ENCODE assay signal across 20 cellular contexts in the genomic region with DNA sequence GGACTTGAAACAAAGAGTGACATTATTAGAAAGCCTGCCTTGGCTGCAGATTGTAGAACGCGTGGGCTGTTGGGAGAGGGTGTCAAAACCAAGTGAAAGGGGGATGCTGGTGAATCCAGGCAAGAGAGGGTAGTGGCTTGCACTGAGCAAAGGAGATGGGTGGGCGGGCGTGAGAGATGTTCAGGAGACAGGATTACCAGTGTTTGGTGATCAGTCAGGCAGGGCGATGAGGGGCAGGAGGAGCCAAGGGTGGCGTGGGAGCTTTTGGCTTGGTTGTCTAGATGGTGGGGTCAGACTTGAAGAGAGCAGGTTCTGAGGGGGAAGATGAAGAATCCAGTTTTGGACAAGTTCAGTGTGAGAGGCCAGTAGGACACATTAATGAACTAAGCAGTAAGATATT.
DNase-seq lines count a peak whose midpoint lies in the region; ATAC-seq and TF ChIP-seq lines count a peak whose summit lies in the region.
"Had no signal": no experiment of that assay in that cellular context is flagged by ENCODE, and none has a peak within 500 bp of the region (broad histone marks: within the 10 kb centered on the region; RNA-seq: fewer than 3 reads in every experiment).

No MANE protein-coding gene starts in this region.

- 0 out of 2 replicates have a peak, but pooled peaks cover 2% of the 10 kb centered on the region for H3K27me3 Mint-ChIP-seq in WTC11 (ENCODE audit: low read depth)

- no peaks in the 10 kb centered on the region for H3F3A ChIP-seq in SK-N-SH (replicated peaks; ENCODE audit: insufficient read depth)

- H3K36me3 Mint-ChIP-seq in WTC11 = no peaks in the 10 kb centered on the region
- H3K36me3 Mint-ChIP-seq: activated naive CD8-positive, alpha-beta T cell; brain had no signal

- H4K20me1 ChIP-seq in SK-N-SH (ENCODE audit: insufficient read depth) = no peaks in the 10 kb centered on the region
- no peaks in the 10 kb centered on the region for H4K20me1 ChIP-seq in hepatocyte (ENCODE audit: insufficient read depth, poor library complexity, severe bottlenecking)

- no peaks in the 10 kb centered on the region; the same call in 1 of the 2 replicates for H3K27me3 ChIP-seq in SK-N-SH (ENCODE audit: insufficient read depth)
- H3K27me3 ChIP-seq in right atrium auricular region = no peaks in the 10 kb centered on the region
- peaks cover 12% of the 10 kb centered on the region for H3K27me3 ChIP-seq in hepatocyte
- H3K27me3 ChIP-seq: tibial nerve had no signal

- no peaks in the 10 kb centered on the region for H3K36me3 ChIP-seq in SK-N-SH (replicated peaks in 1 of 2; ENCODE audit: control insufficient read depth in 1 of 2, insufficient read depth in 2 of 2, low read length in 1 of 2)
- H3K36me3 ChIP-seq in right atrium auricular region = no peaks in the 10 kb centered on the region
- H3K36me3 ChIP-seq in hepatocyte (replicated peaks; ENCODE audit: insufficient read depth, low read depth) = no peaks in the 10 kb centered on the region
- H3K36me3 ChIP-seq: tibial nerve had no signal

- DNase-seq in SK-N-SH (peak; percentile 15), WTC11 (ENCODE audit: low spot score) (peak; percentile 1), right atrium auricular region (ENCODE audit: low spot score) (peak; percentile 46), sciatic nerve (ENCODE audit: low spot score) (peak; percentile 52), G401 (ENCODE audit: low spot score) (no peak), hepatocyte (ENCODE audit: low spot score) (no peak)
- DNase-seq: activated T-cell treated with anti-CD3 and anti-CD28 coated beads, Interleukin-2, amount 50 U/mL, for 72 hours; GF-D8; HCEC 1CT; NCI-H187; NCI-H2227 treated with DMSO at 0.1 percent for 48 hours; stimulated activated CD4-positive, alpha-beta T cell treated with anti-CD3 and anti-CD28 coated beads, Interleukin-12 subunit alpha, Interleukin-12 subunit beta, amount 100 ng/mL, for 4 hours; SW 1271 had no signal

- no peak overlapping the region for H3K9ac ChIP-seq in SK-N-SH
- H3K9ac ChIP-seq: KMS-11 had no signal

- H3K4me1 ChIP-seq in SK-N-SH (ENCODE audit: control insufficient read depth in 1 of 2, insufficient read depth in 2 of 2, low read depth in 1 of 2, low read length in 1 of 2) (peaks cover 0 to 5% of the 10 kb centered on the region in 2 experiments; a peak in 1 of 4 replicates), right atrium auricular region (peaks cover 0 to 38% of the 10 kb centered on the region in 2 donors), hepatocyte (ENCODE audit: insufficient read depth) (no peaks in the 10 kb centered on the region)

- 59% methylated on average over 6 of the region's 6 CpGs for WGBS in SK-N-SH (ENCODE audit: low lambda C conversion rate)
- 95% methylated on average over 6 of the region's 6 CpGs for WGBS in hepatocyte (ENCODE audit: low lambda C conversion rate, missing lambda C conversion rate)

- in situ Hi-C loops in G401 (cut with HindIII; ENCODE audit: low sequenced_read_pairs) = no loop called here

- H3K9me3 ChIP-seq in SK-N-SH = no peaks in the 10 kb centered on the region
- H3K9me3 ChIP-seq in right atrium auricular region = no peaks in the 10 kb centered on the region
- no peaks in the 10 kb centered on the region for H3K9me3 ChIP-seq in hepatocyte (ENCODE audit: low read depth)
- H3K9me3 ChIP-seq: tibial nerve had no signal

- H3K9me2 ChIP-seq in SK-N-SH = no peaks in the 10 kb centered on the region
- H3K9me2 ChIP-seq in hepatocyte (replicated peaks; ENCODE audit: insufficient read depth) = no peaks in the 10 kb centered on the region

- H3K4me3 Mint-ChIP-seq in WTC11 = no peak overlapping the region
- H3K4me3 Mint-ChIP-seq: activated naive CD8-positive, alpha-beta T cell; activated T-cell treated with anti-CD3 and anti-CD28 coated beads, Interleukin-2, amount 50 U/mL, for 72 hours; brain; stimulated activated naive CD8-positive, alpha-beta T cell treated with anti-CD3 and anti-CD28 coated beads, Interleukin-15, Interleukin-2, amounts not matched to agents 100 ng/mL and 50 ng/mL, for 24 hours had no signal

- peaks cover 24% of the 10 kb centered on the region for H3K4me1 Mint-ChIP-seq in WTC11

- H3K27ac Mint-ChIP-seq in WTC11 = no peak overlapping the region
- H3K27ac Mint-ChIP-seq: activated naive CD8-positive, alpha-beta T cell; activated T-cell treated with anti-CD3 and anti-CD28 coated beads, Interleukin-2, amount 50 U/mL, for 72 hours; stimulated activated naive CD8-positive, alpha-beta T cell treated with anti-CD3 and anti-CD28 coated beads, Interleukin-15, Interleukin-2, amounts not matched to agents 100 ng/mL and 50 ng/mL, for 24 hours had no signal

- POLR2A ChIA-PET in SK-N-SH (lab: Yijun Ruan, JAX) = no interaction called here
- POLR2A ChIA-PET in WTC11 (lab: Charles Lee) = no interaction called here

- no peak overlapping the region for H3K4me3 ChIP-seq in SK-N-SH (ENCODE audit: low read depth in 2 of 2, low read length in 1 of 2)
- no peak overlapping the region for H3K4me3 ChIP-seq in right atrium auricular region
- H3K4me3 ChIP-seq in hepatocyte = no peak overlapping the region
- H3K4me3 ChIP-seq: tibial nerve had no signal

- H2AFZ ChIP-seq in SK-N-SH (ENCODE audit: low read depth) = no peak overlapping the region
- no peak overlapping the region for H2AFZ ChIP-seq in hepatocyte

- no peak for TF ChIP-seq EP300 in SK-N-SH (IDR thresholded peaks at IDR 0.05; ENCODE audit: borderline replicate concordance in 1 of 2, low read depth in 1 of 2, low read length in 1 of 2)

- no peak for ATAC-seq in SK-N-SH treated with all-trans-retinoic acid at 6 μM for 48 hours
- no peak for ATAC-seq in WTC11
- ATAC-seq in sciatic nerve = no peak
- no peak for ATAC-seq in HG03342 (IDR thresholded peaks at IDR 0.05; ENCODE audit: unreplicated experiment)
- ATAC-seq: activated T-cell treated with anti-CD3 and anti-CD28 coated beads, Interleukin-2, amount 50 U/mL, for 72 hours had no signal

- no peaks in the 10 kb centered on the region for H3K9me3 Mint-ChIP-seq in WTC11
- H3K9me3 Mint-ChIP-seq: activated T-cell treated with anti-CD3 and anti-CD28 coated beads, Interleukin-2, amount 50 U/mL, for 72 hours; stimulated activated naive CD8-positive, alpha-beta T cell treated with anti-CD3 and anti-CD28 coated beads, Interleukin-15, Interleukin-2, amounts not matched to agents 100 ng/mL and 50 ng/mL, for 24 hours had no signal

- H3K4me2 ChIP-seq in SK-N-SH (no peak overlapping the region), hepatocyte (no peak overlapping the region)
- H3K4me2 ChIP-seq: KMS-11 had no signal

- intact Hi-C loops in sciatic nerve (cut with DNase I) = no loop called here

- no peaks in the 10 kb centered on the region for H3K79me2 ChIP-seq in SK-N-SH (ENCODE audit: insufficient read depth)
- H3K79me2 ChIP-seq in hepatocyte = no peaks in the 10 kb centered on the region

- CTCF ChIA-PET in SK-N-SH (lab: Yijun Ruan, JAX) (interaction anchor here (0.8 kb wide), 1 partner anchor 191 kb away, joined by 3 read pairs; no protein-coding TSS in a partner anchor), WTC11 (lab: Charles Lee) (interaction anchor here (0.6 kb wide), 1 partner anchor 102 kb away, joined by 3 read pairs; no protein-coding TSS in a partner anchor)

- no peak for TF ChIP-seq RAD21 in SK-N-SH (IDR thresholded peaks at IDR 0.05; ENCODE audit: low read length)

- no peak overlapping the region for H3K27ac ChIP-seq in SK-N-SH (ENCODE audit: low read depth in 2 of 2, low read length in 1 of 2)
- H3K27ac ChIP-seq in right atrium auricular region = no peak overlapping the region
- no peak overlapping the region for H3K27ac ChIP-seq in hepatocyte
- H3K27ac ChIP-seq: KMS-11, tibial nerve had no signal

- no peak for TF ChIP-seq CTCF in SK-N-SH (IDR thresholded peaks at IDR 0.05)
- TF ChIP-seq CTCF in WTC11 (IDR thresholded peaks at IDR 0.05) = no peak
- no peak for TF ChIP-seq CTCF in right atrium auricular region (IDR thresholded peaks at IDR 0.05)
- no peak for TF ChIP-seq CTCF in hepatocyte (IDR thresholded peaks at IDR 0.05; ENCODE audit: poor library complexity)

TF ChIP-seq in SK-N-SH, 30 proteins besides CTCF, POLR2A, EP300 and RAD21 (continues in another document):
- TF ChIP-seq MXI1 (IDR thresholded peaks at IDR 0.05; ENCODE audit: low read depth, low read length) (no peak), JUND (IDR thresholded peaks at IDR 0.05) (no peak), CHD2 (IDR thresholded peaks at IDR 0.05; ENCODE audit: low read length, partially characterized antibody) (no peak)
- TF ChIP-seq, protein P1, sequence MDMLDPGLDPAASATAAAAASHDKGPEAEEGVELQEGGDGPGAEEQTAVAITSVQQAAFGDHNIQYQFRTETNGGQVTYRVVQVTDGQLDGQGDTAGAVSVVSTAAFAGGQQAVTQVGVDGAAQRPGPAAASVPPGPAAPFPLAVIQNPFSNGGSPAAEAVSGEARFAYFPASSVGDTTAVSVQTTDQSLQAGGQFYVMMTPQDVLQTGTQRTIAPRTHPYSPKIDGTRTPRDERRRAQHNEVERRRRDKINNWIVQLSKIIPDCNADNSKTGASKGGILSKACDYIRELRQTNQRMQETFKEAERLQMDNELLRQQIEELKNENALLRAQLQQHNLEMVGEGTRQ (IDR thresholded peaks at IDR 0.05; ENCODE audit: borderline replicate concordance, low read depth, low read length) = no peak

TF ChIP-seq in SK-N-SH treated with all-trans-retinoic acid at 6 μM for 48 hours, 23 proteins besides CTCF, POLR2A, EP300 and RAD21 (continues in another document):
- TF ChIP-seq OSR1 (CRISPR knock-in tag; IDR thresholded peaks at IDR 0.05) (no peak), ARNTL (CRISPR knock-in tag; IDR thresholded peaks at IDR 0.05; ENCODE audit: borderline replicate concordance, low read depth) (no peak), PPARA (CRISPR knock-in tag; IDR thresholded peaks at IDR 0.05; ENCODE audit: borderline replicate concordance) (no peak), GLIS3 (CRISPR knock-in tag; IDR thresholded peaks at IDR 0.05) (no peak), ZC3H10 (CRISPR knock-in tag; IDR thresholded peaks at IDR 0.05) (no peak)

TF ChIP-seq in WTC11, 78 proteins besides CTCF, POLR2A, EP300 and RAD21 (continues in another document):
- no peak for TF ChIP-seq ZNF263 (CRISPR knock-in tag; IDR thresholded peaks at IDR 0.05; ENCODE audit: low read depth)
- TF ChIP-seq, protein P2, sequence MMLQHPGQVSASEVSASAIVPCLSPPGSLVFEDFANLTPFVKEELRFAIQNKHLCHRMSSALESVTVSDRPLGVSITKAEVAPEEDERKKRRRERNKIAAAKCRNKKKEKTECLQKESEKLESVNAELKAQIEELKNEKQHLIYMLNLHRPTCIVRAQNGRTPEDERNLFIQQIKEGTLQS (CRISPR knock-in tag; conservative IDR thresholded peaks at IDR 0.05) = no peak
- no peak for TF ChIP-seq OVOL2 (CRISPR knock-in tag; IDR thresholded peaks at IDR 0.05; ENCODE audit: borderline replicate concordance)
- TF ChIP-seq E2F1 (CRISPR knock-in tag; IDR thresholded peaks at IDR 0.05) = no peak

Comparison
In these comparisons a context has a peak if more than half of its experiments do, and no peak if none do; other contexts are left out.
1. DNase-seq: peak in SK-N-SH (single experiment), WTC11 (single experiment), right atrium auricular region (single experiment) and sciatic nerve (single experiment); none in G401 (single experiment) and hepatocyte (single experiment).